Comparison of ENCODE assay signal across 8 cellular contexts in genomic region chr16:694187-694862, GRCh38. TPM values are rescaled to one million over a fixed set of nuclear protein-coding genes. Genes with fewer than 3 reads are reported as not detected.
DNase-seq lines count a peak whose midpoint lies in the region; ATAC-seq and TF ChIP-seq lines count a peak whose summit lies in the region.

No MANE protein-coding gene starts in this region.

- intact Hi-C loops in lower lobe of right lung (cut with DNase I) (no loop called here), transverse colon (cut with DNase I; ENCODE audit: low total_unique reads) (no loop called here), esophagus muscularis mucosa (cut with DNase I) (no loop called here)

- no peaks in the 10 kb centered on the region for H3K36me3 ChIP-seq in CD4-positive, CD25-positive, alpha-beta regulatory T cell (ENCODE audit: control insufficient read depth, insufficient read depth, low read length)
- H3K36me3 ChIP-seq in HAP-1 (replicated peaks): no peaks in the 10 kb centered on the region
- no peaks in the 10 kb centered on the region for H3K36me3 ChIP-seq in lower lobe of right lung
- H3K36me3 ChIP-seq in transverse colon: no peaks in the 10 kb centered on the region
- H3K36me3 ChIP-seq in esophagus muscularis mucosa: no peaks in the 10 kb centered on the region

- TF ChIP-seq POLR2A in transverse colon (IDR thresholded peaks at IDR 0.05) (no peak), esophagus muscularis mucosa (IDR thresholded peaks at IDR 0.05; ENCODE audit: low read depth) (no peak)

- no peaks in the 10 kb centered on the region for H3K36me3 Mint-ChIP-seq in CD4-positive, CD25-positive, alpha-beta regulatory T cell
- no peaks in the 10 kb centered on the region for H3K36me3 Mint-ChIP-seq in activated naive CD8-positive, alpha-beta T cell treated with anti-CD3 and anti-CD28 coated beads for 36 hours
- peaks cover 1% of the 10 kb centered on the region for H3K36me3 Mint-ChIP-seq in chondrocyte (ENCODE audit: low read depth)

- DNase-seq in CD4-positive, CD25-positive, alpha-beta regulatory T cell: no peak
- no peak for DNase-seq in HAP-1 (ENCODE audit: low spot score in 2 of 2)
- DNase-seq in activated naive CD8-positive, alpha-beta T cell treated with anti-CD3 and anti-CD28 coated beads for 36 hours: no peak
- no peak for DNase-seq in lower lobe of right lung
- no peak for DNase-seq in transverse colon
- no peak for DNase-seq in esophagus muscularis mucosa (ENCODE audit: extremely low spot score)
- DNase-seq in NCI-H2196 (lab: John Stamatoyannopoulos, UW; ENCODE audit: unreplicated experiment): no peak
- DNase-seq in chondrocyte (ENCODE audit: low spot score): no peak

- H3K27ac Mint-ChIP-seq in CD4-positive, CD25-positive, alpha-beta regulatory T cell: no peak overlapping the region
- H3K27ac Mint-ChIP-seq in activated naive CD8-positive, alpha-beta T cell treated with anti-CD3 and anti-CD28 coated beads for 36 hours: no peak overlapping the region
- no peak overlapping the region for H3K27ac Mint-ChIP-seq in chondrocyte (ENCODE audit: unreplicated experiment)

- H3K4me3 Mint-ChIP-seq in CD4-positive, CD25-positive, alpha-beta regulatory T cell: peak overlapping the region; percentile 71 to 88 (median 82)
- peak overlapping the region; percentile 63 for H3K4me3 Mint-ChIP-seq in activated naive CD8-positive, alpha-beta T cell treated with anti-CD3 and anti-CD28 coated beads for 36 hours
- H3K4me3 Mint-ChIP-seq in chondrocyte (ENCODE audit: unreplicated experiment): no peak overlapping the region

- no peaks in the 10 kb centered on the region for H3K27me3 ChIP-seq in CD4-positive, CD25-positive, alpha-beta regulatory T cell (ENCODE audit: control insufficient read depth, insufficient read depth, low read length)
- H3K27me3 ChIP-seq in HAP-1 (ENCODE audit: low read depth) (no peaks in the 10 kb centered on the region; the same call in 1 of the 2 replicates), lower lobe of right lung (ENCODE audit: low read depth) (peaks cover 60% of the 10 kb centered on the region), transverse colon (peaks cover 60% of the 10 kb centered on the region), esophagus muscularis mucosa (peaks cover 9 to 72% (median 39%) of the 10 kb centered on the region in 4 donors)

- in situ Hi-C loops in HAP-1 (cut with MboI; ENCODE audit: low sequenced_read_pairs) (no loop called here), transverse colon (cut with MboI; ENCODE audit: low pct_ligation_motif_present in 1 of 4, low pct_unique_long_range_greater_than_20kb in 1 of 4, low sequenced_read_pairs in 3 of 4) (no loop called here)

- TF ChIP-seq EP300 in transverse colon (IDR thresholded peaks at IDR 0.05; ENCODE audit: low read depth) (no peak), esophagus muscularis mucosa (IDR thresholded peaks at IDR 0.05) (no peak)

- 5% methylated on average over 24 of the region's 64 CpGs; no CpG with 5 or more reads in 1 of the 2 donors for WGBS in transverse colon (ENCODE audit: low coverage in 1 of 2), 2 donors
- 4% methylated on average over 19 of the region's 64 CpGs for WGBS in esophagus muscularis mucosa

- H3K9me3 Mint-ChIP-seq in CD4-positive, CD25-positive, alpha-beta regulatory T cell: peaks cover 0 to 1% (median 0%) of the 10 kb centered on the region in 7 donors
- no peaks in the 10 kb centered on the region for H3K9me3 Mint-ChIP-seq in activated naive CD8-positive, alpha-beta T cell treated with anti-CD3 and anti-CD28 coated beads for 36 hours
- H3K9me3 Mint-ChIP-seq in chondrocyte (ENCODE audit: low read depth): no peaks in the 10 kb centered on the region

- H3K4me1 Mint-ChIP-seq in CD4-positive, CD25-positive, alpha-beta regulatory T cell: peaks cover 2 to 43% (median 9%) of the 10 kb centered on the region in 4 donors
- H3K4me1 Mint-ChIP-seq in activated naive CD8-positive, alpha-beta T cell treated with anti-CD3 and anti-CD28 coated beads for 36 hours: peaks cover 7% of the 10 kb centered on the region
- H3K4me1 Mint-ChIP-seq in chondrocyte (ENCODE audit: low read depth): peaks cover 11% of the 10 kb centered on the region

- no peaks in the 10 kb centered on the region for H3K9me3 ChIP-seq in CD4-positive, CD25-positive, alpha-beta regulatory T cell (ENCODE audit: control insufficient read depth in 2 of 2, low read length in 2 of 2)
- no peaks in the 10 kb centered on the region for H3K9me3 ChIP-seq in HAP-1
- no peaks in the 10 kb centered on the region for H3K9me3 ChIP-seq in lower lobe of right lung
- H3K9me3 ChIP-seq in transverse colon: no peaks in the 10 kb centered on the region
- H3K9me3 ChIP-seq in esophagus muscularis mucosa: no peaks in the 10 kb centered on the region

- H3K4me3 ChIP-seq in CD4-positive, CD25-positive, alpha-beta regulatory T cell (ENCODE audit: low read depth, low read length): no peak overlapping the region
- peak overlapping the region; percentile 38 for H3K4me3 ChIP-seq in HAP-1
- peak overlapping the region; percentile 50 for H3K4me3 ChIP-seq in lower lobe of right lung
- peak overlapping the region in 2 of 4 donors; percentile 32 to 34 for H3K4me3 ChIP-seq in transverse colon
- peak overlapping the region in 1 of 4 donors; percentile 45 for H3K4me3 ChIP-seq in esophagus muscularis mucosa

- peaks cover under 1% of the 10 kb centered on the region for H3K27me3 Mint-ChIP-seq in CD4-positive, CD25-positive, alpha-beta regulatory T cell
- H3K27me3 Mint-ChIP-seq in activated naive CD8-positive, alpha-beta T cell treated with anti-CD3 and anti-CD28 coated beads for 36 hours: peaks cover 5% of the 10 kb centered on the region
- peaks cover 23% of the 10 kb centered on the region for H3K27me3 Mint-ChIP-seq in chondrocyte (ENCODE audit: low read depth)

- peak overlapping the region; percentile 33 for H3K27ac ChIP-seq in CD4-positive, CD25-positive, alpha-beta regulatory T cell (ENCODE audit: insufficient read depth, low read length, poor library complexity, severe bottlenecking)
- H3K27ac ChIP-seq in lower lobe of right lung (no peak overlapping the region), transverse colon (peak overlapping the region in 1 of 4 donors; percentile 48), esophagus muscularis mucosa (replicated peaks in 1 of 4) (no peak overlapping the region)

- ATAC-seq in CD4-positive, CD25-positive, alpha-beta regulatory T cell (ENCODE audit: low read depth in 2 of 2): no peak
- ATAC-seq in lower lobe of right lung: no peak

- TF ChIP-seq CTCF in lower lobe of right lung (IDR thresholded peaks at IDR 0.05) (no peak), transverse colon (IDR thresholded peaks at IDR 0.05) (no peak), esophagus muscularis mucosa (IDR thresholded peaks at IDR 0.05) (no peak), chondrocyte (IDR thresholded peaks at IDR 0.05) (no peak)

- peaks cover 45% of the 10 kb centered on the region for H3K4me1 ChIP-seq in CD4-positive, CD25-positive, alpha-beta regulatory T cell (ENCODE audit: control insufficient read depth, insufficient read depth, low read length, poor library complexity, severe bottlenecking)
- H3K4me1 ChIP-seq in HAP-1: peaks cover 14% of the 10 kb centered on the region
- peaks cover 34% of the 10 kb centered on the region for H3K4me1 ChIP-seq in lower lobe of right lung
- H3K4me1 ChIP-seq in transverse colon: peaks cover 17 to 43% (median 35%) of the 10 kb centered on the region in 4 donors
- peaks cover 22 to 46% (median 37%) of the 10 kb centered on the region in 4 donors for H3K4me1 ChIP-seq in esophagus muscularis mucosa

RNA-seq across cellular contexts. Expression of gene WDR24, which starts 4.1 kb away (rescaled TPM):
- 8.9 TPM for total RNA-seq in CD4-positive, CD25-positive, alpha-beta regulatory T cell
- 10 to 100 TPM in 2 of 4 donors, 1 to 10 TPM in 2; 7.9 to 10.4 (median 10.0) TPM for polyA plus RNA-seq in CD4-positive, CD25-positive, alpha-beta regulatory T cell
- total RNA-seq in activated naive CD8-positive, alpha-beta T cell treated with anti-CD3 and anti-CD28 coated beads for 36 hours: 10 to 100 TPM; 20.8 to 21.7 TPM
- total RNA-seq in lower lobe of right lung: 13.1 TPM
- total RNA-seq in transverse colon: 10 to 100 TPM in 2 of 4 donors, 1 to 10 TPM in 2; 3.4 to 15.3 (median 10.0) TPM
- 10 to 100 TPM in 2 of 4 donors, 1 to 10 TPM in 2; 7.0 to 14.9 (median 11.1) TPM for total RNA-seq in esophagus muscularis mucosa
- 12.6 to 17.7 TPM (median 13.7 TPM) in 3 replicates for total RNA-seq in chondrocyte

RNA-seq across cellular contexts. Expression of gene JMJD8, which starts 10.2 kb away (rescaled TPM):
- 22.7 TPM for total RNA-seq in CD4-positive, CD25-positive, alpha-beta regulatory T cell
- 10 to 100 TPM; 29.2 to 36.2 (median 33.4) TPM for polyA plus RNA-seq in CD4-positive, CD25-positive, alpha-beta regulatory T cell
- 10 to 100 TPM; 37.2 to 43.0 TPM for total RNA-seq in activated naive CD8-positive, alpha-beta T cell treated with anti-CD3 and anti-CD28 coated beads for 36 hours
- 43.2 TPM for total RNA-seq in lower lobe of right lung
- 100 to 1,000 TPM in 1 of 4 donors, 10 to 100 TPM in 3; 40.0 to 261 (median 58.6) TPM for total RNA-seq in transverse colon
- 100 to 1,000 TPM in 1 of 4 donors, 10 to 100 TPM in 3; 73.2 to 114 (median 88.1) TPM for total RNA-seq in esophagus muscularis mucosa
- total RNA-seq in chondrocyte: 38.8 to 56.5 TPM (median 39.2 TPM) in 3 replicates

RNA-seq across cellular contexts. Expression of gene FBXL16, which starts 11.3 kb away (rescaled TPM):
- 18.6 TPM for total RNA-seq in CD4-positive, CD25-positive, alpha-beta regulatory T cell
- polyA plus RNA-seq in CD4-positive, CD25-positive, alpha-beta regulatory T cell: 10 to 100 TPM in 1 of 4 donors, 1 to 10 TPM in 3; 8.5 to 10.5 (median 9.3) TPM
- total RNA-seq in activated naive CD8-positive, alpha-beta T cell treated with anti-CD3 and anti-CD28 coated beads for 36 hours: 1 to 10 TPM; 3.2 to 6.0 TPM
- total RNA-seq in lower lobe of right lung: 11.0 TPM
- 1 to 10 TPM in 2 of 4 donors, under 1 TPM in 1, not detected in 1; 0.60 to 3.5 (median 1.6) TPM for total RNA-seq in transverse colon
- total RNA-seq in esophagus muscularis mucosa: 1 to 10 TPM in 1 of 4 donors, under 1 TPM in 3; 0.42 to 1.2 (median 0.51) TPM
- total RNA-seq in chondrocyte: 0.53 to 0.87 TPM (median 0.82 TPM) in 3 replicates

RNA-seq across cellular contexts. Expression of gene STUB1, which starts 14.1 kb away (rescaled TPM):
- 63.2 TPM for total RNA-seq in CD4-positive, CD25-positive, alpha-beta regulatory T cell
- polyA plus RNA-seq in CD4-positive, CD25-positive, alpha-beta regulatory T cell: 100 to 1,000 TPM; 117 to 142 (median 135) TPM
- total RNA-seq in activated naive CD8-positive, alpha-beta T cell treated with anti-CD3 and anti-CD28 coated beads for 36 hours: 10 to 100 TPM; 74.3 to 82.1 TPM
- 86.0 TPM for total RNA-seq in lower lobe of right lung
- total RNA-seq in transverse colon: 100 to 1,000 TPM in 3 of 4 donors, 10 to 100 TPM in 1; 51.9 to 190 (median 134) TPM
- total RNA-seq in esophagus muscularis mucosa: 100 to 1,000 TPM; 155 to 215 (median 178) TPM
- total RNA-seq in chondrocyte: 89.7 to 139 TPM (median 96.1 TPM) in 3 replicates

RNA-seq across cellular contexts. Expression of gene RHBDL1, which starts 18.9 kb away (rescaled TPM):
- 3.2 TPM for total RNA-seq in CD4-positive, CD25-positive, alpha-beta regulatory T cell
- polyA plus RNA-seq in CD4-positive, CD25-positive, alpha-beta regulatory T cell: 1 to 10 TPM in 1 of 4 donors, under 1 TPM in 2, not detected in 1; 0.49 to 1.5 (median 0.88) TPM
- under 1 TPM; 0.49 to 0.72 TPM for total RNA-seq in activated naive CD8-positive, alpha-beta T cell treated with anti-CD3 and anti-CD28 coated beads for 36 hours
- total RNA-seq in lower lobe of right lung: 2.0 TPM
- 10 to 100 TPM in 2 of 4 donors, 1 to 10 TPM in 2; 1.8 to 39.3 (median 8.1) TPM for total RNA-seq in transverse colon
- 1 to 10 TPM in 1 of 4 donors, under 1 TPM in 3; 0.17 to 2.0 (median 0.66) TPM for total RNA-seq in esophagus muscularis mucosa
- total RNA-seq in chondrocyte: 1.9 to 3.5 TPM (median 3.0 TPM) in 3 replicates
